ENCODE assay signal across 7 cellular contexts in genomic region chr9:12775963-12776774, GRCh38. TPM values are rescaled to one million over a fixed set of nuclear protein-coding genes. Genes with fewer than 3 reads are reported as not detected.
DNase-seq lines count a peak whose midpoint lies in the region; ATAC-seq, FAIRE-seq and TF ChIP-seq lines count a peak whose summit lies in the region.

No MANE protein-coding gene starts in this region.

- H3K4me3 ChIP-seq in muscle layer of colon (ENCODE audit: low read depth in 1 of 2, low read length in 2 of 2), result peak overlapping the region; percentile 88 to 99

- H3K36me3 Mint-ChIP-seq in T-helper 17 cell (ENCODE audit: low read depth), result no peaks in the 10 kb centered on the region
- H3K36me3 Mint-ChIP-seq in naive thymus-derived CD8-positive, alpha-beta T cell, result peaks cover 0 to 7% (median 0%) of the 10 kb centered on the region in 3 donors

- H3K9me3 ChIP-seq in T-helper 17 cell (ENCODE audit: control insufficient read depth, low read length, poor library complexity, severe bottlenecking), result no peaks in the 10 kb centered on the region
- no peaks in the 10 kb centered on the region for H3K9me3 ChIP-seq in muscle layer of colon (ENCODE audit: low read length)

- peaks cover 31% of the 10 kb centered on the region for H3K4me1 ChIP-seq in muscle layer of colon (ENCODE audit: insufficient read depth, low read length)

- peak; percentile 69 for FAIRE-seq in GM12892 (lab: Jason Lieb, UNC)

- no peaks in the 10 kb centered on the region for H3K36me3 ChIP-seq in muscle layer of colon (ENCODE audit: insufficient read depth, low read length)

- peak overlapping the region; percentile 98 for H3K27ac ChIP-seq in muscle layer of colon (ENCODE audit: low read depth, low read length)

- POLR2A ChIA-PET in naive thymus-derived CD8-positive, alpha-beta T cell (lab: Charles Lee), result no interaction called here

- peaks cover 21% of the 10 kb centered on the region for H3K27me3 Mint-ChIP-seq in T-helper 17 cell
- peaks cover 15 to 25% (median 22%) of the 10 kb centered on the region in 5 donors for H3K27me3 Mint-ChIP-seq in naive thymus-derived CD8-positive, alpha-beta T cell

- peaks cover 0 to 11% (median 7%) of the 10 kb centered on the region in 9 donors for H3K9me3 Mint-ChIP-seq in naive thymus-derived CD8-positive, alpha-beta T cell

- no peak overlapping the region for H3K27ac Mint-ChIP-seq in T-helper 17 cell
- H3K27ac Mint-ChIP-seq in naive thymus-derived CD8-positive, alpha-beta T cell, result no peak overlapping the region

- H3K4me3 Mint-ChIP-seq in T-helper 17 cell, result peak overlapping the region; percentile 26
- peak overlapping the region in 2 of 10 donors; percentile 45 to 60 for H3K4me3 Mint-ChIP-seq in naive thymus-derived CD8-positive, alpha-beta T cell

- no peak for TF ChIP-seq POLR2A in GM12892 (IDR thresholded peaks at IDR 0.05; ENCODE audit: low read depth, low read length)

- no peaks in the 10 kb centered on the region for H3K4me1 Mint-ChIP-seq in T-helper 17 cell
- peaks cover 0 to 13% (median 12%) of the 10 kb centered on the region in 4 donors for H3K4me1 Mint-ChIP-seq in naive thymus-derived CD8-positive, alpha-beta T cell

- H3K9ac ChIP-seq in muscle layer of colon (ENCODE audit: low read length), result peak overlapping the region; percentile 79

- ATAC-seq in HG02642 (IDR thresholded peaks at IDR 0.05; ENCODE audit: poor library complexity, unreplicated experiment) (peak; percentile 80), T-helper 17 cell (no peak)
- no peak for ATAC-seq in naive thymus-derived CD8-positive, alpha-beta T cell

- no peaks in the 10 kb centered on the region for H3K27me3 ChIP-seq in muscle layer of colon (ENCODE audit: control insufficient read depth in 1 of 2, insufficient read depth in 2 of 2, low read length in 2 of 2)

- DNase-seq in GM12892 (ENCODE audit: insufficient read length), result peak; percentile 12
- DNase-seq in NCI-H1436 (lab: John Stamatoyannopoulos, UW), result peak; percentile 28
- DNase-seq in T-helper 17 cell, result no peak
- peak; percentile 91 for DNase-seq in fibroblast of peridontal ligament (ENCODE audit: extremely low read depth)
- DNase-seq in naive thymus-derived CD8-positive, alpha-beta T cell, result no peak

RNA-seq across cellular contexts. Expression of gene LURAP1L, which starts 1.3 kb away (rescaled TPM):
- polyA plus RNA-seq in GM12892 (2012; ENCODE audit: missing spikeins), result 0.34 TPM
- total RNA-seq in T-helper 17 cell, result under 1 TPM in 1 of 2 donors, not detected in 1; 0.31 TPM
- not detected for total RNA-seq in naive thymus-derived CD8-positive, alpha-beta T cell
- not detected for polyA plus RNA-seq in naive thymus-derived CD8-positive, alpha-beta T cell

Comparison
In these comparisons a context has a peak if more than half of its experiments do, and no peak if none do; other contexts are left out.
1. DNase-seq: peak in GM12892 (single experiment), NCI-H1436 (single experiment) and fibroblast of peridontal ligament (single experiment); none in T-helper 17 cell (0 of 3) and naive thymus-derived CD8-positive, alpha-beta T cell (0 of 10).